ENCODE assay signal across 28 cellular contexts in genomic region chr6:148985499-148985898, GRCh38.
"Had no signal": no experiment of that assay in that cellular context is flagged by ENCODE, and none has a peak within 500 bp of the region (broad histone marks: within the 10 kb centered on the region; RNA-seq: fewer than 3 reads in every experiment).

No MANE protein-coding gene starts in this region.

- H3K4me1 ChIP-seq: suprapubic skin, testis, tibial artery, transverse colon, upper lobe of left lung, upper lobe of right lung, uterus, vagina had no signal

- H3K27me3 ChIP-seq: stomach, suprapubic skin, testis, thyroid gland, tibial artery, tibial nerve, transverse colon, upper lobe of left lung, upper lobe of right lung, uterus, vagina had no signal

- H3K27ac ChIP-seq: stomach, suprapubic skin, testis, thoracic aorta, thyroid gland, tibial artery, tibial nerve, transverse colon, upper lobe of left lung, upper lobe of right lung, uterus, vagina had no signal

- DNase-seq: stimulated activated CD4-positive, alpha-beta T cell treated with anti-CD3 and anti-CD28 coated beads, Interleukin-2, amount 100 ng/mL, for 48 hours; stimulated activated CD4-positive, alpha-beta T cell treated with anti-CD3 and anti-CD28 coated beads, Interleukin-4, amount 100 ng/mL, for 1 hour; stimulated activated CD4-positive, alpha-beta T cell treated with anti-CD3 and anti-CD28 coated beads, Interleukin-4, amount 100 ng/mL, for 24 hours; stimulated activated CD4-positive, alpha-beta T cell treated with anti-CD3 and anti-CD28 coated beads, Interleukin-4, amount 100 ng/mL, for 4 hours; stimulated activated CD8-positive, alpha-beta memory T cell treated with anti-CD3 and anti-CD28 coated beads, Interleukin-4, amount 100 ng/mL, for 48 hours; stimulated activated naive B cell treated with anti-CD40 and anti-IgM and Interleukin-4, amounts not matched to agents 10 μg/mL and 1 μg/mL and 100 μg/mL, for 72 hours; stimulated activated naive CD4-positive, alpha-beta T cell; stimulated activated naive CD4-positive, alpha-beta T cell treated with Interleukin-2 at 50 U/mL for 16 hours; stimulated activated naive CD8-positive, alpha-beta T cell treated with anti-CD3 and anti-CD28 coated beads, Interleukin-15, amount 100 ng/mL, for 72 hours; stimulated activated naive CD8-positive, alpha-beta T cell treated with anti-CD3 and anti-CD28 coated beads, Interleukin-15, Interleukin-2, amounts not matched to agents 100 U/mL and 50 U/mL, for 24 hours; stomach; substantia nigra; testis; thyroid gland; tibial artery; transverse colon; trophoblast cell; upper lobe of left lung; upper lobe of right lung; uterus had no signal

- H3K36me3 Mint-ChIP-seq: stimulated activated effector memory CD8-positive, alpha-beta T cell treated with anti-CD3 and anti-CD28 coated beads, Interleukin-12 subunit alpha, Interleukin-12 subunit beta, amount 100 ng/mL, for 72 hours had no signal

- H3K4me1 Mint-ChIP-seq: stimulated activated effector memory CD8-positive, alpha-beta T cell treated with anti-CD3 and anti-CD28 coated beads, Interleukin-12 subunit alpha, Interleukin-12 subunit beta, amount 100 ng/mL, for 72 hours; stimulated activated naive CD8-positive, alpha-beta T cell treated with anti-CD3 and anti-CD28 coated beads, Interleukin-15, amount 100 ng/mL, for 72 hours had no signal

- H3K36me3 ChIP-seq: stomach, suprapubic skin, thoracic aorta, thyroid gland, tibial artery, tibial nerve, transverse colon, upper lobe of left lung, upper lobe of right lung, uterus, vagina had no signal

- H3K4me3 ChIP-seq: stomach, suprapubic skin, testis, thoracic aorta, thyroid gland, tibial artery, tibial nerve, transverse colon, upper lobe of left lung, upper lobe of right lung, uterus, vagina had no signal

- H3K27me3 Mint-ChIP-seq: stimulated activated memory B cell treated with anti-CD40 and anti-IgM and Interleukin-4, amounts not matched to agents 10 μg/mL and 1 μg/mL and 100 μg/mL, for 72 hours; stimulated activated naive B cell treated with anti-CD40 and anti-IgM and Interleukin-4, amounts not matched to agents 10 μg/mL and 1 μg/mL and 100 μg/mL, for 72 hours; stimulated activated naive CD8-positive, alpha-beta T cell treated with anti-CD3 and anti-CD28 coated beads, Interleukin-15, amount 100 ng/mL, for 72 hours; stimulated activated naive CD8-positive, alpha-beta T cell treated with anti-CD3 and anti-CD28 coated beads, Interleukin-15, Interleukin-2, amounts not matched to agents 100 ng/mL and 50 ng/mL, for 24 hours; type B pancreatic cell had no signal

- H3K9me3 Mint-ChIP-seq: stimulated activated effector memory CD8-positive, alpha-beta T cell treated with anti-CD3 and anti-CD28 coated beads, Interleukin-12 subunit alpha, Interleukin-12 subunit beta, amount 100 ng/mL, for 72 hours; stimulated activated memory B cell treated with anti-CD40 and anti-IgM and Interleukin-4, amounts not matched to agents 10 μg/mL and 1 μg/mL and 100 μg/mL, for 72 hours; stimulated activated naive B cell treated with anti-CD40 and anti-IgM and Interleukin-4, amounts not matched to agents 10 μg/mL and 1 μg/mL and 100 μg/mL, for 72 hours; stimulated activated naive CD8-positive, alpha-beta T cell treated with anti-CD3 and anti-CD28 coated beads, Interleukin-15, amount 100 ng/mL, for 72 hours; stimulated activated naive CD8-positive, alpha-beta T cell treated with anti-CD3 and anti-CD28 coated beads, Interleukin-15, Interleukin-2, amounts not matched to agents 100 ng/mL and 50 ng/mL, for 24 hours; type B pancreatic cell had no signal

- H3K9me3 ChIP-seq: stomach, suprapubic skin, testis, thoracic aorta, thyroid gland, tibial artery, tibial nerve, transverse colon, upper lobe of left lung, upper lobe of right lung, uterus, vagina had no signal

- H3K4me3 Mint-ChIP-seq: stimulated activated effector memory CD8-positive, alpha-beta T cell treated with anti-CD3 and anti-CD28 coated beads, Interleukin-12 subunit alpha, Interleukin-12 subunit beta, amount 100 ng/mL, for 72 hours; stimulated activated memory B cell treated with anti-CD40 and anti-IgM and Interleukin-4, amounts not matched to agents 10 μg/mL and 1 μg/mL and 100 μg/mL, for 72 hours; stimulated activated naive B cell treated with anti-CD40 and anti-IgM and Interleukin-4, amounts not matched to agents 10 μg/mL and 1 μg/mL and 100 μg/mL, for 72 hours; stimulated activated naive CD8-positive, alpha-beta T cell treated with anti-CD3 and anti-CD28 coated beads, Interleukin-15, amount 100 ng/mL, for 72 hours; stimulated activated naive CD8-positive, alpha-beta T cell treated with anti-CD3 and anti-CD28 coated beads, Interleukin-15, Interleukin-2, amounts not matched to agents 100 ng/mL and 50 ng/mL, for 24 hours; type B pancreatic cell had no signal

- H3K27ac Mint-ChIP-seq: stimulated activated effector memory CD8-positive, alpha-beta T cell treated with anti-CD3 and anti-CD28 coated beads, Interleukin-12 subunit alpha, Interleukin-12 subunit beta, amount 100 ng/mL, for 72 hours; stimulated activated memory B cell treated with anti-CD40 and anti-IgM and Interleukin-4, amounts not matched to agents 10 μg/mL and 1 μg/mL and 100 μg/mL, for 72 hours; stimulated activated naive B cell treated with anti-CD40 and anti-IgM and Interleukin-4, amounts not matched to agents 10 μg/mL and 1 μg/mL and 100 μg/mL, for 72 hours; stimulated activated naive CD8-positive, alpha-beta T cell treated with anti-CD3 and anti-CD28 coated beads, Interleukin-15, amount 100 ng/mL, for 72 hours; stimulated activated naive CD8-positive, alpha-beta T cell treated with anti-CD3 and anti-CD28 coated beads, Interleukin-15, Interleukin-2, amounts not matched to agents 100 ng/mL and 50 ng/mL, for 24 hours; type B pancreatic cell had no signal

- ATAC-seq: stimulated activated effector memory CD8-positive, alpha-beta T cell treated with anti-CD3 and anti-CD28 coated beads, Interleukin-12 subunit alpha, Interleukin-12 subunit beta, amount 100 ng/mL, for 72 hours; stimulated activated memory B cell treated with anti-CD40 and anti-IgM and Interleukin-4, amounts not matched to agents 10 μg/mL and 1 μg/mL and 100 μg/mL, for 72 hours; stimulated activated naive B cell treated with anti-CD40 and anti-IgM and Interleukin-4, amounts not matched to agents 10 μg/mL and 1 μg/mL and 100 μg/mL, for 72 hours; stimulated activated naive CD8-positive, alpha-beta T cell treated with anti-CD3 and anti-CD28 coated beads, Interleukin-15, amount 100 ng/mL, for 72 hours; stimulated activated naive CD8-positive, alpha-beta T cell treated with anti-CD3 and anti-CD28 coated beads, Interleukin-15, Interleukin-2, amounts not matched to agents 100 U/mL and 50 U/mL, for 24 hours; upper lobe of right lung had no signal
